In genomic region chr7:104981671-104982036, GRCh38 we compare ENCODE assay signal across 10 cellular contexts. TPM values are rescaled to one million over a fixed set of nuclear protein-coding genes. Genes with fewer than 3 reads are reported as not detected.
DNase-seq lines count a peak whose midpoint lies in the region; ATAC-seq, FAIRE-seq and TF ChIP-seq lines count a peak whose summit lies in the region.
"Had no signal": no experiment of that assay in that cellular context is flagged by ENCODE, and none has a peak within 500 bp of the region (broad histone marks: within the 10 kb centered on the region; RNA-seq: fewer than 3 reads in every experiment).

No MANE protein-coding gene starts in this region.

- H3K27ac ChIP-seq in 22Rv1: peak overlapping the region; percentile 91
- H3K27ac ChIP-seq in mesendoderm (ENCODE audit: low read depth, low read length): no peak overlapping the region

- no CpG with 5 or more reads among the region's 1 CpG for whole genome bisulfite sequencing in mesendoderm (ENCODE audit: extremely low coverage, insufficient coverage, low lambda C conversion rate)

- DNase-seq in GM19239 (ENCODE audit: insufficient read length, low spot score): no peak
- no peak for DNase-seq in activated naive CD8-positive, alpha-beta T cell treated with anti-CD3 and anti-CD28 coated beads for 36 hours
- no peak for DNase-seq in naive thymus-derived CD8-positive, alpha-beta T cell
- DNase-seq in mesendoderm: no peak
- DNase-seq in activated CD4-positive, alpha-beta T cell treated with anti-CD3 and anti-CD28 coated beads for 1 hour: no peak
- DNase-seq in glomerular visceral epithelial cell (ENCODE audit: extremely low spot score): no peak
- no peak for DNase-seq in mesothelial cell of epicardium (ENCODE audit: low spot score in 2 of 2, unreplicated experiment in 2 of 2)
- DNase-seq: activated naive CD4-positive, alpha-beta T cell treated with anti-CD3 and anti-CD28 coated beads, Interleukin-2, amount 50 U/mL, for 16 hours had no signal

- no peak overlapping the region for H3K4ac ChIP-seq in mesendoderm (ENCODE audit: low read depth, low read length)

- no peak overlapping the region for H3K56ac ChIP-seq in mesendoderm (ENCODE audit: low read length)

- H2BK5ac ChIP-seq in mesendoderm (ENCODE audit: low read length): no peak overlapping the region

- H4K8ac ChIP-seq in mesendoderm (ENCODE audit: low read depth, low read length): no peak overlapping the region

- ATAC-seq in naive thymus-derived CD8-positive, alpha-beta T cell: no peak

- H3K4me1 Mint-ChIP-seq in activated naive CD8-positive, alpha-beta T cell treated with anti-CD3 and anti-CD28 coated beads for 36 hours: peaks cover 60% of the 10 kb centered on the region
- peaks cover 13 to 61% (median 42%) of the 10 kb centered on the region in 4 donors for H3K4me1 Mint-ChIP-seq in naive thymus-derived CD8-positive, alpha-beta T cell
- H3K4me1 Mint-ChIP-seq in mesothelial cell of epicardium: peaks cover 62% of the 10 kb centered on the region

- POLR2A ChIA-PET in naive thymus-derived CD8-positive, alpha-beta T cell (lab: Charles Lee): interaction anchor here (1.0 to 11.7 kb wide), 6 partner anchors 13 to 58 kb away, joined by 3 to 500 read pairs (median 3); partner anchors contain the start of gene KMT2E

- H3K18ac ChIP-seq in mesendoderm (ENCODE audit: low read length): no peak overlapping the region

- H3K4me3 ChIP-seq in mesendoderm (ENCODE audit: low read length): no peak overlapping the region

- no peak overlapping the region for H2BK15ac ChIP-seq in mesendoderm (replicated peaks; ENCODE audit: low read depth)

- H2BK120ac ChIP-seq in mesendoderm (ENCODE audit: low read depth, low read length): no peak overlapping the region

- H4K5ac ChIP-seq in mesendoderm (ENCODE audit: low read length): no peak overlapping the region

- FAIRE-seq in GM19239 (lab: Jason Lieb, UNC): peak; percentile 57

- H3K36me3 Mint-ChIP-seq in activated naive CD8-positive, alpha-beta T cell treated with anti-CD3 and anti-CD28 coated beads for 36 hours: peaks cover 17% of the 10 kb centered on the region
- no peaks in the 10 kb centered on the region for H3K36me3 Mint-ChIP-seq in naive thymus-derived CD8-positive, alpha-beta T cell
- no peaks in the 10 kb centered on the region for H3K36me3 Mint-ChIP-seq in mesothelial cell of epicardium

- peak overlapping the region; percentile 1 for H3K4me3 Mint-ChIP-seq in activated naive CD8-positive, alpha-beta T cell treated with anti-CD3 and anti-CD28 coated beads for 36 hours
- H3K4me3 Mint-ChIP-seq in naive thymus-derived CD8-positive, alpha-beta T cell: peak overlapping the region in 2 of 10 donors; percentile 40 to 60
- no peak overlapping the region for H3K4me3 Mint-ChIP-seq in mesothelial cell of epicardium

- H3K27me3 Mint-ChIP-seq in activated naive CD8-positive, alpha-beta T cell treated with anti-CD3 and anti-CD28 coated beads for 36 hours: no peaks in the 10 kb centered on the region
- peaks cover 0 to 1% (median 0%) of the 10 kb centered on the region in 5 donors for H3K27me3 Mint-ChIP-seq in naive thymus-derived CD8-positive, alpha-beta T cell
- H3K27me3 Mint-ChIP-seq in mesothelial cell of epicardium (ENCODE audit: low read depth): no peaks in the 10 kb centered on the region

- H3K36me3 ChIP-seq in mesendoderm (ENCODE audit: control insufficient read depth, insufficient read depth, low read length): no peaks in the 10 kb centered on the region

- TF ChIP-seq CTCF in 22Rv1 (IDR thresholded peaks at IDR 0.05): no peak
- TF ChIP-seq CTCF in mesothelial cell of epicardium (IDR thresholded peaks at IDR 0.05; ENCODE audit: unreplicated experiment): no peak

- no peak overlapping the region for H3K9ac ChIP-seq in mesendoderm (ENCODE audit: low read length)
- H3K9ac ChIP-seq: parathyroid adenoma had no signal

- H3K4me2 ChIP-seq in mesendoderm (ENCODE audit: low read length): no peak overlapping the region

- H3K23ac ChIP-seq in mesendoderm (ENCODE audit: low read length): no peak overlapping the region

- H3K27me3 ChIP-seq in mesendoderm (ENCODE audit: insufficient read depth, low read length, poor library complexity): no peaks in the 10 kb centered on the region

- peaks cover 15% of the 10 kb centered on the region for H3K4me1 ChIP-seq in mesendoderm (ENCODE audit: control insufficient read depth, low read depth, low read length)

- H3K27ac Mint-ChIP-seq in activated naive CD8-positive, alpha-beta T cell treated with anti-CD3 and anti-CD28 coated beads for 36 hours: no peak overlapping the region
- peak overlapping the region in 7 of 10 donors; percentile 1 to 100 (median 52) for H3K27ac Mint-ChIP-seq in naive thymus-derived CD8-positive, alpha-beta T cell
- H3K27ac Mint-ChIP-seq in mesothelial cell of epicardium: no peak overlapping the region

- no peaks in the 10 kb centered on the region for H3K9me3 Mint-ChIP-seq in activated naive CD8-positive, alpha-beta T cell treated with anti-CD3 and anti-CD28 coated beads for 36 hours
- H3K9me3 Mint-ChIP-seq in naive thymus-derived CD8-positive, alpha-beta T cell: no peaks in the 10 kb centered on the region
- no peaks in the 10 kb centered on the region for H3K9me3 Mint-ChIP-seq in mesothelial cell of epicardium

- H3K79me2 ChIP-seq in mesendoderm (ENCODE audit: control insufficient read depth, insufficient read depth, low read length): peaks cover 19% of the 10 kb centered on the region

- no peak overlapping the region for H2AK5ac ChIP-seq in mesendoderm (ENCODE audit: low read length)

- H3K79me1 ChIP-seq in mesendoderm (ENCODE audit: low read length): peaks cover 7% of the 10 kb centered on the region

RNA-seq across cellular contexts. Expression of gene KMT2E, which starts 32.4 kb away (rescaled TPM):
- total RNA-seq in activated naive CD8-positive, alpha-beta T cell treated with anti-CD3 and anti-CD28 coated beads for 36 hours: 10 to 100 TPM; 58.0 to 62.4 TPM
- total RNA-seq in naive thymus-derived CD8-positive, alpha-beta T cell: 100 to 1,000 TPM; 186 to 188 TPM
- 100 to 1,000 TPM; 119 to 193 (median 140) TPM for polyA plus RNA-seq in naive thymus-derived CD8-positive, alpha-beta T cell
- 21.7 TPM for polyA plus RNA-seq in mesendoderm (2013, experiment 1 of 2)
- 21.7 TPM for polyA plus RNA-seq in mesendoderm (2013, experiment 2 of 2)
- total RNA-seq in mesothelial cell of epicardium: 102 to 109 TPM (median 109 TPM) in 3 replicates

Comparison
In these comparisons a context has a peak if more than half of its experiments do, and no peak if none do; other contexts are left out.
1. H3K27ac Mint-ChIP-seq: peak in naive thymus-derived CD8-positive, alpha-beta T cell (7 of 10); none in activated naive CD8-positive, alpha-beta T cell treated with anti-CD3 and anti-CD28 coated beads for 36 hours (single experiment) and mesothelial cell of epicardium (single experiment).